In genomic region chr1:228445524-228445866, GRCh38 we compare ENCODE assay signal across 1 cellular context.
TF ChIP-seq lines count a peak whose summit lies in the region.

No MANE protein-coding gene starts in this region.

TF ChIP-seq in SK-N-SH, 30 proteins besides CTCF, POLR2A, EP300 and RAD21 (continued from another document):
- no peak for TF ChIP-seq IRF3 (IDR thresholded peaks at IDR 0.05; ENCODE audit: low read depth, low read length)
TF ChIP-seq in SK-N-SH: peak in this region for 0.
